In genomic region chrY:19410980-19411766, GRCh38 we compare ENCODE assay signal across 1 cellular context.
TF ChIP-seq lines count a peak whose summit lies in the region.

No MANE protein-coding gene starts in this region.

TF ChIP-seq in H1, 55 proteins besides CTCF, POLR2A, EP300 and RAD21 (continued from another document):
- TF ChIP-seq, protein P1, sequence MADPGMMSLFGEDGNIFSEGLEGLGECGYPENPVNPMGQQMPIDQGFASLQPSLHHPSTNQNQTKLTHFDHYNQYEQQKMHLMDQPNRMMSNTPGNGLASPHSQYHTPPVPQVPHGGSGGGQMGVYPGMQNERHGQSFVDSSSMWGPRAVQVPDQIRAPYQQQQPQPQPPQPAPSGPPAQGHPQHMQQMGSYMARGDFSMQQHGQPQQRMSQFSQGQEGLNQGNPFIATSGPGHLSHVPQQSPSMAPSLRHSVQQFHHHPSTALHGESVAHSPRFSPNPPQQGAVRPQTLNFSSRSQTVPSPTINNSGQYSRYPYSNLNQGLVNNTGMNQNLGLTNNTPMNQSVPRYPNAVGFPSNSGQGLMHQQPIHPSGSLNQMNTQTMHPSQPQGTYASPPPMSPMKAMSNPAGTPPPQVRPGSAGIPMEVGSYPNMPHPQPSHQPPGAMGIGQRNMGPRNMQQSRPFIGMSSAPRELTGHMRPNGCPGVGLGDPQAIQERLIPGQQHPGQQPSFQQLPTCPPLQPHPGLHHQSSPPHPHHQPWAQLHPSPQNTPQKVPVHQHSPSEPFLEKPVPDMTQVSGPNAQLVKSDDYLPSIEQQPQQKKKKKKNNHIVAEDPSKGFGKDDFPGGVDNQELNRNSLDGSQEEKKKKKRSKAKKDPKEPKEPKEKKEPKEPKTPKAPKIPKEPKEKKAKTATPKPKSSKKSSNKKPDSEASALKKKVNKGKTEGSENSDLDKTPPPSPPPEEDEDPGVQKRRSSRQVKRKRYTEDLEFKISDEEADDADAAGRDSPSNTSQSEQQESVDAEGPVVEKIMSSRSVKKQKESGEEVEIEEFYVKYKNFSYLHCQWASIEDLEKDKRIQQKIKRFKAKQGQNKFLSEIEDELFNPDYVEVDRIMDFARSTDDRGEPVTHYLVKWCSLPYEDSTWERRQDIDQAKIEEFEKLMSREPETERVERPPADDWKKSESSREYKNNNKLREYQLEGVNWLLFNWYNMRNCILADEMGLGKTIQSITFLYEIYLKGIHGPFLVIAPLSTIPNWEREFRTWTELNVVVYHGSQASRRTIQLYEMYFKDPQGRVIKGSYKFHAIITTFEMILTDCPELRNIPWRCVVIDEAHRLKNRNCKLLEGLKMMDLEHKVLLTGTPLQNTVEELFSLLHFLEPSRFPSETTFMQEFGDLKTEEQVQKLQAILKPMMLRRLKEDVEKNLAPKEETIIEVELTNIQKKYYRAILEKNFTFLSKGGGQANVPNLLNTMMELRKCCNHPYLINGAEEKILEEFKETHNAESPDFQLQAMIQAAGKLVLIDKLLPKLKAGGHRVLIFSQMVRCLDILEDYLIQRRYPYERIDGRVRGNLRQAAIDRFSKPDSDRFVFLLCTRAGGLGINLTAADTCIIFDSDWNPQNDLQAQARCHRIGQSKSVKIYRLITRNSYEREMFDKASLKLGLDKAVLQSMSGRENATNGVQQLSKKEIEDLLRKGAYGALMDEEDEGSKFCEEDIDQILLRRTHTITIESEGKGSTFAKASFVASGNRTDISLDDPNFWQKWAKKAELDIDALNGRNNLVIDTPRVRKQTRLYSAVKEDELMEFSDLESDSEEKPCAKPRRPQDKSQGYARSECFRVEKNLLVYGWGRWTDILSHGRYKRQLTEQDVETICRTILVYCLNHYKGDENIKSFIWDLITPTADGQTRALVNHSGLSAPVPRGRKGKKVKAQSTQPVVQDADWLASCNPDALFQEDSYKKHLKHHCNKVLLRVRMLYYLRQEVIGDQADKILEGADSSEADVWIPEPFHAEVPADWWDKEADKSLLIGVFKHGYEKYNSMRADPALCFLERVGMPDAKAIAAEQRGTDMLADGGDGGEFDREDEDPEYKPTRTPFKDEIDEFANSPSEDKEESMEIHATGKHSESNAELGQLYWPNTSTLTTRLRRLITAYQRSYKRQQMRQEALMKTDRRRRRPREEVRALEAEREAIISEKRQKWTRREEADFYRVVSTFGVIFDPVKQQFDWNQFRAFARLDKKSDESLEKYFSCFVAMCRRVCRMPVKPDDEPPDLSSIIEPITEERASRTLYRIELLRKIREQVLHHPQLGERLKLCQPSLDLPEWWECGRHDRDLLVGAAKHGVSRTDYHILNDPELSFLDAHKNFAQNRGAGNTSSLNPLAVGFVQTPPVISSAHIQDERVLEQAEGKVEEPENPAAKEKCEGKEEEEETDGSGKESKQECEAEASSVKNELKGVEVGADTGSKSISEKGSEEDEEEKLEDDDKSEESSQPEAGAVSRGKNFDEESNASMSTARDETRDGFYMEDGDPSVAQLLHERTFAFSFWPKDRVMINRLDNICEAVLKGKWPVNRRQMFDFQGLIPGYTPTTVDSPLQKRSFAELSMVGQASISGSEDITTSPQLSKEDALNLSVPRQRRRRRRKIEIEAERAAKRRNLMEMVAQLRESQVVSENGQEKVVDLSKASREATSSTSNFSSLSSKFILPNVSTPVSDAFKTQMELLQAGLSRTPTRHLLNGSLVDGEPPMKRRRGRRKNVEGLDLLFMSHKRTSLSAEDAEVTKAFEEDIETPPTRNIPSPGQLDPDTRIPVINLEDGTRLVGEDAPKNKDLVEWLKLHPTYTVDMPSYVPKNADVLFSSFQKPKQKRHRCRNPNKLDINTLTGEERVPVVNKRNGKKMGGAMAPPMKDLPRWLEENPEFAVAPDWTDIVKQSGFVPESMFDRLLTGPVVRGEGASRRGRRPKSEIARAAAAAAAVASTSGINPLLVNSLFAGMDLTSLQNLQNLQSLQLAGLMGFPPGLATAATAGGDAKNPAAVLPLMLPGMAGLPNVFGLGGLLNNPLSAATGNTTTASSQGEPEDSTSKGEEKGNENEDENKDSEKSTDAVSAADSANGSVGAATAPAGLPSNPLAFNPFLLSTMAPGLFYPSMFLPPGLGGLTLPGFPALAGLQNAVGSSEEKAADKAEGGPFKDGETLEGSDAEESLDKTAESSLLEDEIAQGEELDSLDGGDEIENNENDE (IDR thresholded peaks at IDR 0.05; ENCODE audit: insufficient replicate concordance, low read length), result no peak
- TF ChIP-seq KDM4A (IDR thresholded peaks at IDR 0.05; ENCODE audit: low read depth, low read length, severe bottlenecking) (no peak), ASH2L (IDR thresholded peaks at IDR 0.05; ENCODE audit: low read length) (no peak), KDM1A (IDR thresholded peaks at IDR 0.05; ENCODE audit: borderline replicate concordance, low read length) (no peak), CBX8 (IDR thresholded peaks at IDR 0.05; ENCODE audit: borderline replicate concordance, low read depth, low read length) (no peak), RXRA (IDR thresholded peaks at IDR 0.05; ENCODE audit: insufficient read depth, low read depth, low read length) (no peak), SUZ12 (IDR thresholded peaks at IDR 0.05; ENCODE audit: low read length) (no peak), SIX5 (IDR thresholded peaks at IDR 0.05; ENCODE audit: low read depth, low read length) (no peak), TAF1 (IDR thresholded peaks at IDR 0.05; ENCODE audit: low read depth, low read length) (no peak), SP1 (IDR thresholded peaks at IDR 0.05; ENCODE audit: low read depth, low read length) (no peak), KDM5A (IDR thresholded peaks at IDR 0.05; ENCODE audit: low read length) (no peak), RFX5 (IDR thresholded peaks at IDR 0.05; ENCODE audit: borderline replicate concordance, low read depth, low read length) (no peak), ATF3 (IDR thresholded peaks at IDR 0.05; ENCODE audit: insufficient read depth, low read depth, low read length) (no peak), SP2 (IDR thresholded peaks at IDR 0.05; ENCODE audit: low read length) (no peak), TCF12 (IDR thresholded peaks at IDR 0.05; ENCODE audit: low read depth, low read length) (no peak)
